1 cellular context compared by ENCODE assay signal in genomic region chr2:235793163-235793752, GRCh38.
TF ChIP-seq lines count a peak whose summit lies in the region.

No MANE protein-coding gene starts in this region.

TF ChIP-seq in H1, 55 proteins besides CTCF, POLR2A, EP300 and RAD21 (continued from another document):
- TF ChIP-seq, protein P1, sequence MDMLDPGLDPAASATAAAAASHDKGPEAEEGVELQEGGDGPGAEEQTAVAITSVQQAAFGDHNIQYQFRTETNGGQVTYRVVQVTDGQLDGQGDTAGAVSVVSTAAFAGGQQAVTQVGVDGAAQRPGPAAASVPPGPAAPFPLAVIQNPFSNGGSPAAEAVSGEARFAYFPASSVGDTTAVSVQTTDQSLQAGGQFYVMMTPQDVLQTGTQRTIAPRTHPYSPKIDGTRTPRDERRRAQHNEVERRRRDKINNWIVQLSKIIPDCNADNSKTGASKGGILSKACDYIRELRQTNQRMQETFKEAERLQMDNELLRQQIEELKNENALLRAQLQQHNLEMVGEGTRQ (IDR thresholded peaks at IDR 0.05; ENCODE audit: low read length), result no peak
- TF ChIP-seq SIRT6 (IDR thresholded peaks at IDR 0.05; ENCODE audit: low read length), result no peak
- no peak for TF ChIP-seq NANOG (IDR thresholded peaks at IDR 0.05; ENCODE audit: insufficient read depth, low read depth, low read length, poor library complexity, severe bottlenecking)
- TF ChIP-seq EGR1 (IDR thresholded peaks at IDR 0.05; ENCODE audit: borderline replicate concordance, low read depth, low read length), result no peak
- 0 out of 2 replicates have a peak, but pooled peaks have one; percentile 13 for TF ChIP-seq GABPA (IDR thresholded peaks at IDR 0.05; ENCODE audit: borderline replicate concordance, insufficient read depth, low read length)
- no peak for TF ChIP-seq CTBP2 (IDR thresholded peaks at IDR 0.05; ENCODE audit: borderline replicate concordance, insufficient read depth, insufficient read length, low read length)
- TF ChIP-seq, protein P2, sequence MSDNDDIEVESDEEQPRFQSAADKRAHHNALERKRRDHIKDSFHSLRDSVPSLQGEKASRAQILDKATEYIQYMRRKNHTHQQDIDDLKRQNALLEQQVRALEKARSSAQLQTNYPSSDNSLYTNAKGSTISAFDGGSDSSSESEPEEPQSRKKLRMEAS (IDR thresholded peaks at IDR 0.05), result no peak
- no peak for TF ChIP-seq CHD1 (IDR thresholded peaks at IDR 0.05; ENCODE audit: low read depth, low read length)
- no peak for TF ChIP-seq BRCA1 (IDR thresholded peaks at IDR 0.05; ENCODE audit: low read depth, low read length)
- no peak for TF ChIP-seq SRF (IDR thresholded peaks at IDR 0.05; ENCODE audit: low read depth, low read length)
